Comparison of ENCODE assay signal across 1 cellular context in the genomic region with DNA sequence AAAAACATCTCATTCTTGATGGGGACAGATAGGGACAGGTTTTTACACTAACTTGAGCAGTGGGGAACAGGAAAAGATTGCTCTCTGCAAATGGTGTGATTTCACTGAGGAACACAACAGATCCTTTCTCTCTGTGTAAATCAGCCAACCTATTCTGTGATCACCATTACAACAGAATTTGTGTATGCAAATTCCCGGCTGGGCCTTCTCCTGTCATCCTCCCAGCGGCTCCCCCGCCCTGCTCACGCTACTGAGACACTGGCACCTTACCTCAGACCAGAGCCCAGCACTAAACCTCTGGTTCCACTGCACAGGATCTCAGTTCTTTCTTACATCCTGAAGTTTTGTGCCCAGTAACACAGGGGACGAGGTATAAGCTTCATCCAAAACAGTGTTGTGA.
A peak's percentile ranks its signal among the peaks of the same experiment; 100 is the strongest.
TF ChIP-seq lines count a peak whose summit lies in the region.

No MANE protein-coding gene starts in this region.

TF ChIP-seq in H1, 55 proteins besides CTCF, POLR2A, EP300 and RAD21 (continued from another document):
- TF ChIP-seq, protein P1, sequence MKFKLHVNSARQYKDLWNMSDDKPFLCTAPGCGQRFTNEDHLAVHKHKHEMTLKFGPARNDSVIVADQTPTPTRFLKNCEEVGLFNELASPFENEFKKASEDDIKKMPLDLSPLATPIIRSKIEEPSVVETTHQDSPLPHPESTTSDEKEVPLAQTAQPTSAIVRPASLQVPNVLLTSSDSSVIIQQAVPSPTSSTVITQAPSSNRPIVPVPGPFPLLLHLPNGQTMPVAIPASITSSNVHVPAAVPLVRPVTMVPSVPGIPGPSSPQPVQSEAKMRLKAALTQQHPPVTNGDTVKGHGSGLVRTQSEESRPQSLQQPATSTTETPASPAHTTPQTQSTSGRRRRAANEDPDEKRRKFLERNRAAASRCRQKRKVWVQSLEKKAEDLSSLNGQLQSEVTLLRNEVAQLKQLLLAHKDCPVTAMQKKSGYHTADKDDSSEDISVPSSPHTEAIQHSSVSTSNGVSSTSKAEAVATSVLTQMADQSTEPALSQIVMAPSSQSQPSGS (IDR thresholded peaks at IDR 0.05; ENCODE audit: low read length), result no peak
- no peak for TF ChIP-seq SAP30 (IDR thresholded peaks at IDR 0.05; ENCODE audit: insufficient read depth, insufficient replicate concordance, low read length)
- 0 out of 2 replicates have a peak, but pooled peaks have one; percentile 13 for TF ChIP-seq TEAD4 (IDR thresholded peaks at IDR 0.05; ENCODE audit: low read depth, low read length)
